In genomic region chr20:49969234-49969633, GRCh38 we compare ENCODE assay signal across 1 cellular context.
TF ChIP-seq lines count a peak whose summit lies in the region.

No MANE protein-coding gene starts in this region.

TF ChIP-seq in A549, 52 proteins besides CTCF, POLR2A, EP300 and RAD21:
- no peak for TF ChIP-seq CEBPB (IDR thresholded peaks at IDR 0.05)
- no peak for TF ChIP-seq RNF2 (IDR thresholded peaks at IDR 0.05; ENCODE audit: borderline replicate concordance, low read depth)
- no peak for TF ChIP-seq NPAS2 (CRISPR knock-in tag; IDR thresholded peaks at IDR 0.05; ENCODE audit: borderline replicate concordance)
- no peak for TF ChIP-seq REST (IDR thresholded peaks at IDR 0.05)
- no peak for TF ChIP-seq SREBF2 (IDR thresholded peaks at IDR 0.05)
